1 cellular context compared by ENCODE assay signal in the genomic region with DNA sequence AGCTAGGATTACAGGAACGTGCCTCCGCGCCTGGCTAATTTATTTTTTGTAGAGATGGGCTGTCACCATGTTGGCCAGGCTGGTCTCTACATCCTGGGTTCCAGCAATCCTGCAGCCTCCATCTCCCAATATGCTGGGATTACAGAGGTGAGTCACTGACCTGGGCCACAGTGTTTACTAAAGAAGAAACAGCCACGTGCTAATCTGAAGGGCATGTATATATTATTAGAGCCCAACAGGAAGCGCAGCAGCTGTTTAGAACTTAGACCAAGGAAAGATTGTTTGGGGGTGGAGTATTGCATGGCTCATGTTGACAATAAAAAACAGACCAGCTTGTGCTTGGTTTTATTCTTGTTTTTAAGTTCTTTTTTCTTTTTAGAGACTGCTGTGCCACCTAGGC.
TF ChIP-seq lines count a peak whose summit lies in the region.

No MANE protein-coding gene starts in this region.

TF ChIP-seq in HepG2, 621 proteins besides CTCF, POLR2A, EP300 and RAD21 (continued from another document):
- TF ChIP-seq, protein P1, sequence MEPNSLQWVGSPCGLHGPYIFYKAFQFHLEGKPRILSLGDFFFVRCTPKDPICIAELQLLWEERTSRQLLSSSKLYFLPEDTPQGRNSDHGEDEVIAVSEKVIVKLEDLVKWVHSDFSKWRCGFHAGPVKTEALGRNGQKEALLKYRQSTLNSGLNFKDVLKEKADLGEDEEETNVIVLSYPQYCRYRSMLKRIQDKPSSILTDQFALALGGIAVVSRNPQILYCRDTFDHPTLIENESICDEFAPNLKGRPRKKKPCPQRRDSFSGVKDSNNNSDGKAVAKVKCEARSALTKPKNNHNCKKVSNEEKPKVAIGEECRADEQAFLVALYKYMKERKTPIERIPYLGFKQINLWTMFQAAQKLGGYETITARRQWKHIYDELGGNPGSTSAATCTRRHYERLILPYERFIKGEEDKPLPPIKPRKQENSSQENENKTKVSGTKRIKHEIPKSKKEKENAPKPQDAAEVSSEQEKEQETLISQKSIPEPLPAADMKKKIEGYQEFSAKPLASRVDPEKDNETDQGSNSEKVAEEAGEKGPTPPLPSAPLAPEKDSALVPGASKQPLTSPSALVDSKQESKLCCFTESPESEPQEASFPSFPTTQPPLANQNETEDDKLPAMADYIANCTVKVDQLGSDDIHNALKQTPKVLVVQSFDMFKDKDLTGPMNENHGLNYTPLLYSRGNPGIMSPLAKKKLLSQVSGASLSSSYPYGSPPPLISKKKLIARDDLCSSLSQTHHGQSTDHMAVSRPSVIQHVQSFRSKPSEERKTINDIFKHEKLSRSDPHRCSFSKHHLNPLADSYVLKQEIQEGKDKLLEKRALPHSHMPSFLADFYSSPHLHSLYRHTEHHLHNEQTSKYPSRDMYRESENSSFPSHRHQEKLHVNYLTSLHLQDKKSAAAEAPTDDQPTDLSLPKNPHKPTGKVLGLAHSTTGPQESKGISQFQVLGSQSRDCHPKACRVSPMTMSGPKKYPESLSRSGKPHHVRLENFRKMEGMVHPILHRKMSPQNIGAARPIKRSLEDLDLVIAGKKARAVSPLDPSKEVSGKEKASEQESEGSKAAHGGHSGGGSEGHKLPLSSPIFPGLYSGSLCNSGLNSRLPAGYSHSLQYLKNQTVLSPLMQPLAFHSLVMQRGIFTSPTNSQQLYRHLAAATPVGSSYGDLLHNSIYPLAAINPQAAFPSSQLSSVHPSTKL (CRISPR knock-in tag; IDR thresholded peaks at IDR 0.05), result peak; percentile 31; the same call in 1 of the 2 replicates
- TF ChIP-seq, protein P2, sequence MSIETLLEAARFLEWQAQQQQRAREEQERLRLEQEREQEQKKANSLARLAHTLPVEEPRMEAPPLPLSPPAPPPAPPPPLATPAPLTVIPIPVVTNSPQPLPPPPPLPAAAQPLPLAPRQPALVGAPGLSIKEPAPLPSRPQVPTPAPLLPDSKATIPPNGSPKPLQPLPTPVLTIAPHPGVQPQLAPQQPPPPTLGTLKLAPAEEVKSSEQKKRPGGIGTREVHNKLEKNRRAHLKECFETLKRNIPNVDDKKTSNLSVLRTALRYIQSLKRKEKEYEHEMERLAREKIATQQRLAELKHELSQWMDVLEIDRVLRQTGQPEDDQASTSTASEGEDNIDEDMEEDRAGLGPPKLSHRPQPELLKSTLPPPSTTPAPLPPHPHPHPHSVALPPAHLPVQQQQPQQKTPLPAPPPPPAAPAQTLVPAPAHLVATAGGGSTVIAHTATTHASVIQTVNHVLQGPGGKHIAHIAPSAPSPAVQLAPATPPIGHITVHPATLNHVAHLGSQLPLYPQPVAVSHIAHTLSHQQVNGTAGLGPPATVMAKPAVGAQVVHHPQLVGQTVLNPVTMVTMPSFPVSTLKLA (IDR thresholded peaks at IDR 0.05), result peak; percentile 73
- 0 out of 2 replicates have a peak, but pooled peaks have one; percentile 10 for TF ChIP-seq SAP130 (CRISPR knock-in tag; IDR thresholded peaks at IDR 0.05; ENCODE audit: low read depth)
- peak; percentile 40; the same call in 1 of the 2 replicates for TF ChIP-seq FOXA3 (CRISPR knock-in tag; IDR thresholded peaks at IDR 0.05)
- TF ChIP-seq FOXA1 (IDR thresholded peaks at IDR 0.05), result no peak
- TF ChIP-seq FOXA1 (CRISPR knock-in tag; IDR thresholded peaks at IDR 0.05), result peak; percentile 34; the same call in 1 of the 2 replicates
- TF ChIP-seq, protein P3, sequence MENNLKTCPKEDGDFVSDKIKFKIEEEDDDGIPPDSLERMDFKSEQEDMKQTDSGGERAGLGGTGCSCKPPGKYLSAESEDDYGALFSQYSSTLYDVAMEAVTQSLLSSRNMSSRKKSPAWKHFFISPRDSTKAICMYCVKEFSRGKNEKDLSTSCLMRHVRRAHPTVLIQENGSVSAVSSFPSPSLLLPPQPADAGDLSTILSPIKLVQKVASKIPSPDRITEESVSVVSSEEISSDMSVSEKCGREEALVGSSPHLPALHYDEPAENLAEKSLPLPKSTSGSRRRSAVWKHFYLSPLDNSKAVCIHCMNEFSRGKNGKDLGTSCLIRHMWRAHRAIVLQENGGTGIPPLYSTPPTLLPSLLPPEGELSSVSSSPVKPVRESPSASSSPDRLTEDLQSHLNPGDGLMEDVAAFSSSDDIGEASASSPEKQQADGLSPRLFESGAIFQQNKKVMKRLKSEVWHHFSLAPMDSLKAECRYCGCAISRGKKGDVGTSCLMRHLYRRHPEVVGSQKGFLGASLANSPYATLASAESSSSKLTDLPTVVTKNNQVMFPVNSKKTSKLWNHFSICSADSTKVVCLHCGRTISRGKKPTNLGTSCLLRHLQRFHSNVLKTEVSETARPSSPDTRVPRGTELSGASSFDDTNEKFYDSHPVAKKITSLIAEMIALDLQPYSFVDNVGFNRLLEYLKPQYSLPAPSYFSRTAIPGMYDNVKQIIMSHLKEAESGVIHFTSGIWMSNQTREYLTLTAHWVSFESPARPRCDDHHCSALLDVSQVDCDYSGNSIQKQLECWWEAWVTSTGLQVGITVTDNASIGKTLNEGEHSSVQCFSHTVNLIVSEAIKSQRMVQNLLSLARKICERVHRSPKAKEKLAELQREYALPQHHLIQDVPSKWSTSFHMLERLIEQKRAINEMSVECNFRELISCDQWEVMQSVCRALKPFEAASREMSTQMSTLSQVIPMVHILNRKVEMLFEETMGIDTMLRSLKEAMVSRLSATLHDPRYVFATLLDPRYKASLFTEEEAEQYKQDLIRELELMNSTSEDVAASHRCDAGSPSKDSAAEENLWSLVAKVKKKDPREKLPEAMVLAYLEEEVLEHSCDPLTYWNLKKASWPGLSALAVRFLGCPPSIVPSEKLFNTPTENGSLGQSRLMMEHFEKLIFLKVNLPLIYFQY (CRISPR knock-in tag; IDR thresholded peaks at IDR 0.05; ENCODE audit: borderline replicate concordance), result no peak
- no peak for TF ChIP-seq MAZ (IDR thresholded peaks at IDR 0.05; ENCODE audit: borderline replicate concordance, low read depth, low read length)
- TF ChIP-seq MAZ (CRISPR knock-in tag; IDR thresholded peaks at IDR 0.05; ENCODE audit: low read depth), result 0 out of 2 replicates have a peak, but pooled peaks have one; percentile 25
- peak; percentile 59; the same call in 1 of the 3 replicates for TF ChIP-seq MXI1 (IDR thresholded peaks at IDR 0.05; ENCODE audit: borderline replicate concordance, low read depth, low read length)
- no peak for TF ChIP-seq ZNF652 (CRISPR knock-in tag; IDR thresholded peaks at IDR 0.05; ENCODE audit: borderline replicate concordance, low read depth)
- peak; percentile 85 for TF ChIP-seq FOSL2 (CRISPR knock-in tag; IDR thresholded peaks at IDR 0.05)
- no peak for TF ChIP-seq FOXP1 (IDR thresholded peaks at IDR 0.05)
- 0 out of 2 replicates have a peak, but pooled peaks have one; percentile 33 for TF ChIP-seq FOXP1 (CRISPR knock-in tag; IDR thresholded peaks at IDR 0.05)
- TF ChIP-seq ASH2L (IDR thresholded peaks at IDR 0.05; ENCODE audit: insufficient read length, low read depth, low read length), result no peak
- 0 out of 2 replicates have a peak, but pooled peaks have one; percentile 36 for TF ChIP-seq ZNF878 (CRISPR knock-in tag; IDR thresholded peaks at IDR 0.05)
- TF ChIP-seq ZNF10 (CRISPR knock-in tag; IDR thresholded peaks at IDR 0.05; ENCODE audit: borderline replicate concordance, low read depth), result no peak
- no peak for TF ChIP-seq PAWR (CRISPR knock-in tag; IDR thresholded peaks at IDR 0.05; ENCODE audit: borderline replicate concordance)
- TF ChIP-seq CHD4 (IDR thresholded peaks at IDR 0.05; ENCODE audit: borderline replicate concordance, low read length), result no peak
TF ChIP-seq in HepG2: peak in this region for 13.
